In the genomic region with DNA sequence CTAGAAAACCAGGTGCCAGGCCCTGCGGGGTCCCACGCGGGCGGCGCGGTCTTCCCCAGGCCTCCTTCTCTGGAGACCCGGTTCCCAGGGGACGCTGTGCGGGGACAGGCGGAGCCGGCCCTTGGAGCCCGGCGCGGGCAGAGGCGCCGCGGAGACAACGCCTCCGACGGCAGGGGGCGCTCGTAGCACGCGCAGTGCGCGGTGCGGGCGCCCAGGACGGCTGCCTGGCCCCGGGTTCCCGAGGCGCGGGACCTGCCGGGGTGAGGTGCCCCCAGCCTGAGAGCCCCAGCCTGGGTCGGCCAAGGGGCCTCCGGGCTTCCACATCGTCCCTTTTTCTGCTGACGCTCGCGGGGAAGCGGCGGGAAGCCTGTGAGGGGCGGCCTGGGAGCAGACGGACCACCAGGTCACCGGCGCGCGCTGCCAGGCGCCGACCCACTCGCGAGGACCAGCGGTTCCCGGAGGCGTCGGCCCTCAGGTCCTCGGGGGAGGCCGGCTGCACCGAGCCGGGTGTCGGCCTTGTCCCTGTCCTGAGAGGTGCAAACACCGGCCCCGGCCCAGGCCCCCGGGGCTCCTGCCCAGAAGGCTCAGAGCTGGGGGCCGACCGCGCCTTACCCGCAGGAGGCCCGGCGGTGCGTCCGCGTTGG, we compare ENCODE assay signal across 8 cellular contexts. TPM values are rescaled to one million over a fixed set of nuclear protein-coding genes. Genes with fewer than 3 reads are reported as not detected.
DNase-seq lines count a peak whose midpoint lies in the region; ATAC-seq and TF ChIP-seq lines count a peak whose summit lies in the region.

No MANE protein-coding gene starts in this region.

- H3K9me3 ChIP-seq in SJSA1 (replicated peaks): peaks cover 4% of the 10 kb centered on the region; the same call in 1 of the 2 replicates

- no peaks in the 10 kb centered on the region for H3K27me3 ChIP-seq in SJSA1 (replicated peaks)

- TF ChIP-seq CTCF in osteocyte (IDR thresholded peaks at IDR 0.05): peak; percentile 99

- H3K4me1 Mint-ChIP-seq in osteocyte (ENCODE audit: unreplicated experiment): peaks cover 36% of the 10 kb centered on the region

- H3K4me1 ChIP-seq in SJSA1 (replicated peaks): peaks cover 22% of the 10 kb centered on the region
- H3K4me1 ChIP-seq in urinary bladder (ENCODE audit: insufficient read depth): no peaks in the 10 kb centered on the region

- peak overlapping the region; percentile 40 for H3K4me3 Mint-ChIP-seq in osteocyte (ENCODE audit: unreplicated experiment)

- no peaks in the 10 kb centered on the region for H3K36me3 ChIP-seq in SJSA1
- no peaks in the 10 kb centered on the region for H3K36me3 ChIP-seq in urinary bladder (ENCODE audit: insufficient read depth)

- H3K4me3 ChIP-seq in SJSA1: peak overlapping the region; percentile 30
- peak overlapping the region; percentile 28 for H3K4me3 ChIP-seq in urinary bladder (ENCODE audit: low read depth, low read length)

- no peaks in the 10 kb centered on the region for H3K27me3 Mint-ChIP-seq in osteocyte (ENCODE audit: unreplicated experiment)

- H3K27ac Mint-ChIP-seq in osteocyte (ENCODE audit: unreplicated experiment): no peak overlapping the region

- H3K9me3 Mint-ChIP-seq in osteocyte (ENCODE audit: unreplicated experiment): no peaks in the 10 kb centered on the region

- intact Hi-C loops in head of caudate nucleus (cut with DNase I): loop anchor here (5.0 kb wide), 2 partner anchors 593 to 748 kb away; no protein-coding TSS in a partner anchor

- DNase-seq in NCI-H2029 (lab: John Stamatoyannopoulos, UW) (peak; percentile 63), NCI-H2029 treated with DMSO at 0.1 percent for 48 hours (lab: John Stamatoyannopoulos, UW) (no peak), SJSA1 (ENCODE audit: low read depth in 1 of 2, low spot score in 2 of 2) (peak; percentile 66 to 70), head of caudate nucleus (peak in 37 of 42 donors; percentile 21 to 85 (median 66)), osteocyte (ENCODE audit: extremely low spot score, unreplicated experiment) (no peak)
- DNase-seq in activated gamma-delta T cell treated with anti-CD3 and anti-CD28 coated beads, Interleukin-2, amount 50 U/mL, for 16 hours (ENCODE audit: low read depth): peak; percentile 35

- H3K27ac ChIP-seq in SJSA1 (no peak overlapping the region), urinary bladder (ENCODE audit: low read depth) (no peak overlapping the region)

- no peaks in the 10 kb centered on the region for H3K36me3 Mint-ChIP-seq in osteocyte (ENCODE audit: unreplicated experiment)

- 1% methylated on average over 73 of the region's 73 CpGs for WGBS in urinary bladder

- ATAC-seq in HG03378 (IDR thresholded peaks at IDR 0.05; ENCODE audit: unreplicated experiment): peak; percentile 51

RNA-seq across cellular contexts. Expression of gene FOXC1, which starts 5.2 kb away (rescaled TPM):
- 16.0 and 21.0 TPM in 2 replicates for total RNA-seq in SJSA1 (2014; rRNA removed; shearing (Covaris generic))
- 106 and 108 TPM in 2 replicates for total RNA-seq in osteocyte
- 7.3 TPM for total RNA-seq in urinary bladder
- polyA plus RNA-seq in urinary bladder: 4.2 TPM

Comparison
In these comparisons a context has a peak if more than half of its experiments do, and no peak if none do; other contexts are left out.
1. DNase-seq: peak in NCI-H2029 (single experiment), SJSA1 (2 of 2), activated gamma-delta T cell treated with anti-CD3 and anti-CD28 coated beads, Interleukin-2, amount 50 U/mL, for 16 hours (single experiment) and head of caudate nucleus (37 of 42); none in NCI-H2029 treated with DMSO at 0.1 percent for 48 hours (single experiment) and osteocyte (single experiment).